Comparison of ENCODE assay signal across 9 cellular contexts in genomic region chr1:206560021-206560716, GRCh38.
DNase-seq lines count a peak whose midpoint lies in the region; ATAC-seq and TF ChIP-seq lines count a peak whose summit lies in the region.
"Had no signal": no experiment of that assay in that cellular context is flagged by ENCODE, and none has a peak within 500 bp of the region (broad histone marks: within the 10 kb centered on the region; RNA-seq: fewer than 3 reads in every experiment).

No MANE protein-coding gene starts in this region.

- H3K79me2 ChIP-seq in DND-41 (ENCODE audit: insufficient read depth, low read length), result peaks cover 73% of the 10 kb centered on the region

- no peaks in the 10 kb centered on the region for H3K9me3 ChIP-seq in DND-41 (ENCODE audit: insufficient read depth, low read length, severe bottlenecking)
- no peaks in the 10 kb centered on the region for H3K9me3 ChIP-seq in neutrophil

- H3K36me3 Mint-ChIP-seq in dendritic cell treated with granulocyte-macrophage colony-stimulating factor and Interleukin-4, amounts not matched to agents 40 ng/mL and 50 ng/mL, for 4 days (ENCODE audit: low read depth), result peaks cover 72% of the 10 kb centered on the region

- H3K27me3 ChIP-seq in DND-41 (ENCODE audit: insufficient read depth, low read length, poor library complexity), result no peaks in the 10 kb centered on the region
- H3K27me3 ChIP-seq in neutrophil, result no peaks in the 10 kb centered on the region

- H3K4me1 Mint-ChIP-seq in dendritic cell treated with granulocyte-macrophage colony-stimulating factor and Interleukin-4, amounts not matched to agents 40 ng/mL and 50 ng/mL, for 4 days (ENCODE audit: low read depth), result peaks cover 75% of the 10 kb centered on the region

- DNase-seq in DND-41, result no peak
- peak; percentile 14 for DNase-seq in NCI-H510A (lab: John Stamatoyannopoulos, UW)
- DNase-seq in NCI-H1694 treated with DMSO at 0.1 percent for 48 hours (lab: John Stamatoyannopoulos, UW), result no peak
- no peak for DNase-seq in GM10266 (ENCODE audit: extremely low spot score)
- no peak for DNase-seq in GF-D8 (lab: John Stamatoyannopoulos, UW)
- DNase-seq: GM23248 had no signal

- no peaks in the 10 kb centered on the region for H3K27me3 Mint-ChIP-seq in dendritic cell treated with granulocyte-macrophage colony-stimulating factor and Interleukin-4, amounts not matched to agents 40 ng/mL and 50 ng/mL, for 4 days

- peak overlapping the region; percentile 85 for H3K4me2 ChIP-seq in DND-41 (ENCODE audit: insufficient read depth, low read length)

- H3K9ac ChIP-seq in DND-41 (ENCODE audit: low read depth, low read length), result peak overlapping the region; percentile 97
- H3K9ac ChIP-seq: GM23248 had no signal

- intact Hi-C loops in dendritic cell treated with granulocyte-macrophage colony-stimulating factor and Interleukin-4, amounts not matched to agents 40 ng/mL and 50 ng/mL, for 4 days (cut with micrococcal nuclease), result no loop called here

- H3K4me3 Mint-ChIP-seq in dendritic cell treated with granulocyte-macrophage colony-stimulating factor and Interleukin-4, amounts not matched to agents 40 ng/mL and 50 ng/mL, for 4 days, result peak overlapping the region; percentile 93

- H3K27ac Mint-ChIP-seq in dendritic cell treated with granulocyte-macrophage colony-stimulating factor and Interleukin-4, amounts not matched to agents 40 ng/mL and 50 ng/mL, for 4 days, result peak overlapping the region; percentile 93

- H3K9me3 Mint-ChIP-seq in dendritic cell treated with granulocyte-macrophage colony-stimulating factor and Interleukin-4, amounts not matched to agents 40 ng/mL and 50 ng/mL, for 4 days, result no peaks in the 10 kb centered on the region

- peaks cover 18% of the 10 kb centered on the region for H4K20me1 ChIP-seq in DND-41 (ENCODE audit: insufficient read depth, low read length)

- H3K4me1 ChIP-seq in DND-41 (ENCODE audit: insufficient read depth, low read length), result peaks cover 92% of the 10 kb centered on the region
- peaks cover 88 to 90% of the 10 kb centered on the region in 2 experiments for H3K4me1 ChIP-seq in neutrophil (ENCODE audit: control insufficient read depth in 1 of 2, insufficient read depth in 1 of 2, low read depth in 1 of 2, low read length in 1 of 2)

- peak overlapping the region; percentile 87 to 90 for H3K4me3 ChIP-seq in DND-41 (ENCODE audit: low read depth in 1 of 2, low read length in 2 of 2)
- H3K4me3 ChIP-seq in neutrophil (ENCODE audit: low read depth in 1 of 2, low read length in 1 of 2), result peak overlapping the region; percentile 96
- H3K4me3 ChIP-seq: GM23248 had no signal

- H3K27ac ChIP-seq in DND-41 (ENCODE audit: low read length) (peak overlapping the region; percentile 97), neutrophil (peak overlapping the region; percentile 100)
- H3K27ac ChIP-seq: GM23248 had no signal

- H3K36me3 ChIP-seq in DND-41 (ENCODE audit: insufficient read depth, low read length), result peaks cover 50% of the 10 kb centered on the region
- H3K36me3 ChIP-seq in neutrophil, result peaks cover 58% of the 10 kb centered on the region

- ATAC-seq in DND-41 (ENCODE audit: insufficient read depth, low read depth) (no peak), HG03565 (IDR thresholded peaks at IDR 0.05; ENCODE audit: unreplicated experiment) (no peak)

- no peak overlapping the region for H2AFZ ChIP-seq in DND-41 (ENCODE audit: low read depth, low read length)
- H2AFZ ChIP-seq: GM23248 had no signal

- TF ChIP-seq CTCF in DND-41 (IDR thresholded peaks at IDR 0.05; ENCODE audit: borderline replicate concordance, extremely low read depth, low read length, poor library complexity, severe bottlenecking) (no peak), neutrophil (IDR thresholded peaks at IDR 0.05) (no peak), GM10266 (IDR thresholded peaks at IDR 0.05; ENCODE audit: control insufficient read depth, insufficient read depth, low read depth, missing control alignments) (no peak)
